In genomic region chr12:43945983-43946382, GRCh38 we compare ENCODE assay signal across 4 cellular contexts.
"Had no signal": no experiment of that assay in that cellular context is flagged by ENCODE, and none has a peak within 500 bp of the region (broad histone marks: within the 10 kb centered on the region; RNA-seq: fewer than 3 reads in every experiment).

No MANE protein-coding gene starts in this region.

- ATAC-seq: GM23338 had no signal

- DNase-seq: H9, HCEC 1CT had no signal

- H3K4me3 ChIP-seq: GM23338 had no signal

- H3K4me2 ChIP-seq: GM23338 had no signal

- H2AFZ ChIP-seq: GM23338 had no signal

- H3K27ac Mint-ChIP-seq: GM23338, H9, IgD-negative memory B cell had no signal
